Comparison of ENCODE assay signal across 1 cellular context in the genomic region with DNA sequence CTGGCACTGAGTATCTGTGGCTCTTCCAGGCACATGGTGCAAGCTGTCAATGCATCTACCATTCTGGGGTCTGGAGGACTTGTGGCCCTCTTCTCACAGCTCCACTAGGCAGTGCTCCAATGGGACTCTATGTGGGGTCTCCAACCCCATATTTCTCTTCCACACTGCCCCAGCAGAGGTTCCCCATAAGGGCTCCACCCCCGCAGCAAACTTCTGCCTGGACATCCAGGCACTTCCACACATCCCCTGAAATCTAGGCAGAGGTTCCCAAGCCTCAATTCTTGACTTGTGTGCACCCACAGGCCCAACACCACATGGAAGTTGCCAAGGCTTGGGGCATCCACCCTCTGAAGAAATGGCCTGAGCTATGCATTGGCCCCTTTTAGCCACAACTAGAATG.
TF ChIP-seq lines count a peak whose summit lies in the region.

No MANE protein-coding gene starts in this region.

TF ChIP-seq in K562, 482 proteins besides CTCF, POLR2A, EP300 and RAD21:
- TF ChIP-seq BCLAF1 (IDR thresholded peaks at IDR 0.05; ENCODE audit: borderline replicate concordance in 1 of 2, control insufficient read depth in 1 of 2, low read depth in 2 of 2, low read length in 1 of 2): no peak
- no peak for TF ChIP-seq MTA2 (IDR thresholded peaks at IDR 0.05; ENCODE audit: low read depth)
- TF ChIP-seq ZFP36 (IDR thresholded peaks at IDR 0.05; ENCODE audit: low read depth, low read length, partially characterized antibody): peak; percentile 54
- TF ChIP-seq, protein P1, sequence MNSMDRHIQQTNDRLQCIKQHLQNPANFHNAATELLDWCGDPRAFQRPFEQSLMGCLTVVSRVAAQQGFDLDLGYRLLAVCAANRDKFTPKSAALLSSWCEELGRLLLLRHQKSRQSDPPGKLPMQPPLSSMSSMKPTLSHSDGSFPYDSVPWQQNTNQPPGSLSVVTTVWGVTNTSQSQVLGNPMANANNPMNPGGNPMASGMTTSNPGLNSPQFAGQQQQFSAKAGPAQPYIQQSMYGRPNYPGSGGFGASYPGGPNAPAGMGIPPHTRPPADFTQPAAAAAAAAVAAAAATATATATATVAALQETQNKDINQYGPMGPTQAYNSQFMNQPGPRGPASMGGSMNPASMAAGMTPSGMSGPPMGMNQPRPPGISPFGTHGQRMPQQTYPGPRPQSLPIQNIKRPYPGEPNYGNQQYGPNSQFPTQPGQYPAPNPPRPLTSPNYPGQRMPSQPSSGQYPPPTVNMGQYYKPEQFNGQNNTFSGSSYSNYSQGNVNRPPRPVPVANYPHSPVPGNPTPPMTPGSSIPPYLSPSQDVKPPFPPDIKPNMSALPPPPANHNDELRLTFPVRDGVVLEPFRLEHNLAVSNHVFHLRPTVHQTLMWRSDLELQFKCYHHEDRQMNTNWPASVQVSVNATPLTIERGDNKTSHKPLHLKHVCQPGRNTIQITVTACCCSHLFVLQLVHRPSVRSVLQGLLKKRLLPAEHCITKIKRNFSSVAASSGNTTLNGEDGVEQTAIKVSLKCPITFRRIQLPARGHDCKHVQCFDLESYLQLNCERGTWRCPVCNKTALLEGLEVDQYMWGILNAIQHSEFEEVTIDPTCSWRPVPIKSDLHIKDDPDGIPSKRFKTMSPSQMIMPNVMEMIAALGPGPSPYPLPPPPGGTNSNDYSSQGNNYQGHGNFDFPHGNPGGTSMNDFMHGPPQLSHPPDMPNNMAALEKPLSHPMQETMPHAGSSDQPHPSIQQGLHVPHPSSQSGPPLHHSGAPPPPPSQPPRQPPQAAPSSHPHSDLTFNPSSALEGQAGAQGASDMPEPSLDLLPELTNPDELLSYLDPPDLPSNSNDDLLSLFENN (IDR thresholded peaks at IDR 0.05; ENCODE audit: low read depth in 2 of 2, low read length in 2 of 2): no peak
- TF ChIP-seq PTBP1 (IDR thresholded peaks at IDR 0.05; ENCODE audit: low read depth, low read length): no peak
- TF ChIP-seq CBX1 (IDR thresholded peaks at IDR 0.05; ENCODE audit: low read depth): 0 out of 2 replicates have a peak, but pooled peaks have one; percentile 28
- TF ChIP-seq SFPQ (IDR thresholded peaks at IDR 0.05; ENCODE audit: low read depth, low read length): no peak
- no peak for TF ChIP-seq ADNP (tag; IDR thresholded peaks at IDR 0.05)
- peak in 1 of 2 experiments; percentile 51; a peak in 1 of 3 replicates for TF ChIP-seq CBX3 (IDR thresholded peaks at IDR 0.05; ENCODE audit: borderline replicate concordance in 1 of 2, low read length in 2 of 2)
- TF ChIP-seq CBX5 (IDR thresholded peaks at IDR 0.05; ENCODE audit: borderline replicate concordance, low read depth): peak; percentile 67; the same call in 1 of the 2 replicates
- peak; percentile 65; the same call in 1 of the 2 replicates for TF ChIP-seq TRIM28 (IDR thresholded peaks at IDR 0.05)
- TF ChIP-seq RNF219 (CRISPR knock-in tag; IDR thresholded peaks at IDR 0.05): no peak
- no peak for TF ChIP-seq SNIP1 (IDR thresholded peaks at IDR 0.05; ENCODE audit: low read depth)
TF ChIP-seq in K562: peak in this region for 5.
